26 cellular contexts compared by ENCODE assay signal in genomic region chr2:180374502-180375281, GRCh38.
"Had no signal": no experiment of that assay in that cellular context is flagged by ENCODE, and none has a peak within 500 bp of the region (broad histone marks: within the 10 kb centered on the region; RNA-seq: fewer than 3 reads in every experiment).

No MANE protein-coding gene starts in this region.

- ATAC-seq: activated CD4-positive, alpha-beta T cell treated with anti-CD3 and anti-CD28 coated beads for 36 hours; gastroesophageal sphincter; mucosa of descending colon; right lobe of liver; stimulated activated effector memory CD8-positive, alpha-beta T cell treated with anti-CD3 and anti-CD28 coated beads, Interleukin-12 subunit alpha, Interleukin-12 subunit beta, amount 100 ng/mL, for 72 hours; stimulated activated naive CD8-positive, alpha-beta T cell treated with anti-CD3 and anti-CD28 coated beads, Interleukin-15, amount 100 ng/mL, for 72 hours had no signal

- DNase-seq: activated B cell treated with CpG ODN at 0.5 μM for 24 hours; activated CD4-positive, alpha-beta T cell treated with anti-CD3 and anti-CD28 coated beads for 36 hours; activated CD4-positive, alpha-beta T cell treated with anti-CD3 and anti-CD28 coated beads, Interleukin-2, amount 50 U/mL, for 4 hours; activated CD8-positive, alpha-beta memory T cell treated with anti-CD3 and anti-CD28 coated beads for 24 hours; activated CD8-positive, alpha-beta memory T cell treated with anti-CD3 and anti-CD28 coated beads, Interleukin-2, amount 50 U/mL, for 4 hours; activated naive CD4-positive, alpha-beta T cell; activated T-cell treated with anti-CD3 and anti-CD28 coated beads, Interleukin-2, amount 50 U/mL, for 24 hours; adrenal gland; cerebellar nuclear complex; endodermal cell; esophagus squamous epithelium; head of caudate nucleus; hypothalamus; left cardiac atrium; mesenchymal stem cell; mucosa of descending colon; nephron progenitor cell; nucleus accumbens; right lobe of liver; stimulated activated CD4-positive, alpha-beta T cell treated with anti-CD3 and anti-CD28 coated beads, Interleukin-1b, Interleukin-23, amount 100 ng/mL, for 48 hours; stimulated activated naive CD8-positive, alpha-beta T cell treated with anti-CD3 and anti-CD28 coated beads, Interleukin-15, amount 100 ng/mL, for 72 hours; tibial artery had no signal

- H3K4me3 ChIP-seq: adrenal gland, coronary artery, esophagus squamous epithelium, gastroesophageal sphincter, mucosa of descending colon, right lobe of liver, skin epidermis, tibial artery had no signal
